Comparison of ENCODE assay signal across 2 cellular contexts in the genomic region with DNA sequence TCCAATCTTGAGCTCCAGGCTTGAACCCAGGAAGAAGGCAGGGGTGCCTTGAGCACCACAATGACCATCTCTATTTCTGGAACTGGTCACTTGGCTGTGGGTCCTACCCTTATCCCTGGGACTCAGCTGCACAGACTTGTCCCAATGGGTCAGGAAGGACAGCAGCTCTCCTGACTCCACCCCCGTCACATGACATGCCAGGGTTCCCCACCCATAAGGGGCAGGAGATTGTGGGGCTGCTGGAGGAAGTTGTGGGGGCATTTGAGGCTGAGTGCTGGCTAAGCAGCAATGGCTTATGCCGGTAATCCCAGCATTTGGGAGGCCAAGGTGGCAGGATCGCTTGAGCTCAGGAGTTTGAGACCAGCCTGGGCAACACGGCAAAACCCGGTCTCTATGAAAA.
TF ChIP-seq lines count a peak whose summit lies in the region.

No MANE protein-coding gene starts in this region.

TF ChIP-seq in SK-N-SH, 30 proteins besides CTCF, POLR2A, EP300 and RAD21:
- no peak for TF ChIP-seq FOXJ3 (CRISPR knock-in tag; IDR thresholded peaks at IDR 0.05)
- TF ChIP-seq CHD2 (IDR thresholded peaks at IDR 0.05; ENCODE audit: low read length, partially characterized antibody): no peak
- TF ChIP-seq, protein P1, sequence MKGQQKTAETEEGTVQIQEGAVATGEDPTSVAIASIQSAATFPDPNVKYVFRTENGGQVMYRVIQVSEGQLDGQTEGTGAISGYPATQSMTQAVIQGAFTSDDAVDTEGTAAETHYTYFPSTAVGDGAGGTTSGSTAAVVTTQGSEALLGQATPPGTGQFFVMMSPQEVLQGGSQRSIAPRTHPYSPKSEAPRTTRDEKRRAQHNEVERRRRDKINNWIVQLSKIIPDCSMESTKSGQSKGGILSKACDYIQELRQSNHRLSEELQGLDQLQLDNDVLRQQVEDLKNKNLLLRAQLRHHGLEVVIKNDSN (IDR thresholded peaks at IDR 0.05; ENCODE audit: borderline replicate concordance, low read depth): peak; percentile 22; the same call in 1 of the 2 replicates
- no peak for TF ChIP-seq NRF1 (IDR thresholded peaks at IDR 0.05; ENCODE audit: low read depth, low read length)
- TF ChIP-seq TAF1 (IDR thresholded peaks at IDR 0.05; ENCODE audit: borderline replicate concordance, low read depth, low read length): no peak
- TF ChIP-seq RCOR1 (IDR thresholded peaks at IDR 0.05; ENCODE audit: low read length): no peak
- TF ChIP-seq FOXM1 (IDR thresholded peaks at IDR 0.05; ENCODE audit: low read depth): no peak
- TF ChIP-seq POLR2AphosphoS5 (IDR thresholded peaks at IDR 0.05; ENCODE audit: low read depth, low read length): no peak

TF ChIP-seq in SK-N-SH treated with all-trans-retinoic acid at 6 μM for 48 hours, 23 proteins besides CTCF, POLR2A, EP300 and RAD21:
- TF ChIP-seq, protein P2, sequence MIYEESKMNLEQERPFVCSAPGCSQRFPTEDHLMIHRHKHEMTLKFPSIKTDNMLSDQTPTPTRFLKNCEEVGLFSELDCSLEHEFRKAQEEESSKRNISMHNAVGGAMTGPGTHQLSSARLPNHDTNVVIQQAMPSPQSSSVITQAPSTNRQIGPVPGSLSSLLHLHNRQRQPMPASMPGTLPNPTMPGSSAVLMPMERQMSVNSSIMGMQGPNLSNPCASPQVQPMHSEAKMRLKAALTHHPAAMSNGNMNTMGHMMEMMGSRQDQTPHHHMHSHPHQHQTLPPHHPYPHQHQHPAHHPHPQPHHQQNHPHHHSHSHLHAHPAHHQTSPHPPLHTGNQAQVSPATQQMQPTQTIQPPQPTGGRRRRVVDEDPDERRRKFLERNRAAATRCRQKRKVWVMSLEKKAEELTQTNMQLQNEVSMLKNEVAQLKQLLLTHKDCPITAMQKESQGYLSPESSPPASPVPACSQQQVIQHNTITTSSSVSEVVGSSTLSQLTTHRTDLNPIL (CRISPR knock-in tag; IDR thresholded peaks at IDR 0.05; ENCODE audit: low read depth): no peak
- TF ChIP-seq CSDC2 (CRISPR knock-in tag; IDR thresholded peaks at IDR 0.05): no peak
- TF ChIP-seq ISL1 (CRISPR knock-in tag; IDR thresholded peaks at IDR 0.05): no peak
- no peak for TF ChIP-seq ARNTL (CRISPR knock-in tag; IDR thresholded peaks at IDR 0.05; ENCODE audit: borderline replicate concordance, low read depth)
- no peak for TF ChIP-seq GLIS3 (CRISPR knock-in tag; IDR thresholded peaks at IDR 0.05)
- TF ChIP-seq OSR1 (CRISPR knock-in tag; IDR thresholded peaks at IDR 0.05): no peak
- no peak for TF ChIP-seq ESRRG (CRISPR knock-in tag; IDR thresholded peaks at IDR 0.05)
- TF ChIP-seq, protein P3, sequence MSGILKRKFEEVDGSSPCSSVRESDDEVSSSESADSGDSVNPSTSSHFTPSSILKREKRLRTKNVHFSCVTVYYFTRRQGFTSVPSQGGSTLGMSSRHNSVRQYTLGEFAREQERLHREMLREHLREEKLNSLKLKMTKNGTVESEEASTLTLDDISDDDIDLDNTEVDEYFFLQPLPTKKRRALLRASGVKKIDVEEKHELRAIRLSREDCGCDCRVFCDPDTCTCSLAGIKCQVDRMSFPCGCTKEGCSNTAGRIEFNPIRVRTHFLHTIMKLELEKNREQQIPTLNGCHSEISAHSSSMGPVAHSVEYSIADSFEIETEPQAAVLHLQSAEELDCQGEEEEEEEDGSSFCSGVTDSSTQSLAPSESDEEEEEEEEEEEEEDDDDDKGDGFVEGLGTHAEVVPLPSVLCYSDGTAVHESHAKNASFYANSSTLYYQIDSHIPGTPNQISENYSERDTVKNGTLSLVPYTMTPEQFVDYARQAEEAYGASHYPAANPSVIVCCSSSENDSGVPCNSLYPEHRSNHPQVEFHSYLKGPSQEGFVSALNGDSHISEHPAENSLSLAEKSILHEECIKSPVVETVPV (CRISPR knock-in tag; IDR thresholded peaks at IDR 0.05): no peak
- TF ChIP-seq, protein P4, sequence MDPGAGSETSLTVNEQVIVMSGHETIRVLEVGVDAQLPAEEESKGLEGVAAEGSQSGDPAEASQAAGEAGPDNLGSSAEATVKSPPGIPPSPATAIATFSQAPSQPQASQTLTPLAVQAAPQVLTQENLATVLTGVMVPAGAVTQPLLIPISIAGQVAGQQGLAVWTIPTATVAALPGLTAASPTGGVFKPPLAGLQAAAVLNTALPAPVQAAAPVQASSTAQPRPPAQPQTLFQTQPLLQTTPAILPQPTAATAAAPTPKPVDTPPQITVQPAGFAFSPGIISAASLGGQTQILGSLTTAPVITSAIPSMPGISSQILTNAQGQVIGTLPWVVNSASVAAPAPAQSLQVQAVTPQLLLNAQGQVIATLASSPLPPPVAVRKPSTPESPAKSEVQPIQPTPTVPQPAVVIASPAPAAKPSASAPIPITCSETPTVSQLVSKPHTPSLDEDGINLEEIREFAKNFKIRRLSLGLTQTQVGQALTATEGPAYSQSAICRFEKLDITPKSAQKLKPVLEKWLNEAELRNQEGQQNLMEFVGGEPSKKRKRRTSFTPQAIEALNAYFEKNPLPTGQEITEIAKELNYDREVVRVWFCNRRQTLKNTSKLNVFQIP (CRISPR knock-in tag; IDR thresholded peaks at IDR 0.05; ENCODE audit: borderline replicate concordance, low read depth): no peak
- no peak for TF ChIP-seq TOX (CRISPR knock-in tag; IDR thresholded peaks at IDR 0.05; ENCODE audit: borderline replicate concordance)
- TF ChIP-seq ZFP30 (CRISPR knock-in tag; IDR thresholded peaks at IDR 0.05): no peak
- TF ChIP-seq BACH2 (CRISPR knock-in tag; IDR thresholded peaks at IDR 0.05; ENCODE audit: borderline replicate concordance): no peak
- no peak for TF ChIP-seq RARB (CRISPR knock-in tag; IDR thresholded peaks at IDR 0.05)
- TF ChIP-seq ZC3H10 (CRISPR knock-in tag; IDR thresholded peaks at IDR 0.05): no peak
- TF ChIP-seq, protein P5, sequence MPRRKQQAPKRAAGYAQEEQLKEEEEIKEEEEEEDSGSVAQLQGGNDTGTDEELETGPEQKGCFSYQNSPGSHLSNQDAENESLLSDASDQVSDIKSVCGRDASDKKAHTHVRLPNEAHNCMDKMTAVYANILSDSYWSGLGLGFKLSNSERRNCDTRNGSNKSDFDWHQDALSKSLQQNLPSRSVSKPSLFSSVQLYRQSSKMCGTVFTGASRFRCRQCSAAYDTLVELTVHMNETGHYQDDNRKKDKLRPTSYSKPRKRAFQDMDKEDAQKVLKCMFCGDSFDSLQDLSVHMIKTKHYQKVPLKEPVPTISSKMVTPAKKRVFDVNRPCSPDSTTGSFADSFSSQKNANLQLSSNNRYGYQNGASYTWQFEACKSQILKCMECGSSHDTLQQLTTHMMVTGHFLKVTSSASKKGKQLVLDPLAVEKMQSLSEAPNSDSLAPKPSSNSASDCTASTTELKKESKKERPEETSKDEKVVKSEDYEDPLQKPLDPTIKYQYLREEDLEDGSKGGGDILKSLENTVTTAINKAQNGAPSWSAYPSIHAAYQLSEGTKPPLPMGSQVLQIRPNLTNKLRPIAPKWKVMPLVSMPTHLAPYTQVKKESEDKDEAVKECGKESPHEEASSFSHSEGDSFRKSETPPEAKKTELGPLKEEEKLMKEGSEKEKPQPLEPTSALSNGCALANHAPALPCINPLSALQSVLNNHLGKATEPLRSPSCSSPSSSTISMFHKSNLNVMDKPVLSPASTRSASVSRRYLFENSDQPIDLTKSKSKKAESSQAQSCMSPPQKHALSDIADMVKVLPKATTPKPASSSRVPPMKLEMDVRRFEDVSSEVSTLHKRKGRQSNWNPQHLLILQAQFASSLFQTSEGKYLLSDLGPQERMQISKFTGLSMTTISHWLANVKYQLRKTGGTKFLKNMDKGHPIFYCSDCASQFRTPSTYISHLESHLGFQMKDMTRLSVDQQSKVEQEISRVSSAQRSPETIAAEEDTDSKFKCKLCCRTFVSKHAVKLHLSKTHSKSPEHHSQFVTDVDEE (CRISPR knock-in tag; IDR thresholded peaks at IDR 0.05): no peak
- no peak for TF ChIP-seq PPARA (CRISPR knock-in tag; IDR thresholded peaks at IDR 0.05; ENCODE audit: borderline replicate concordance)
- no peak for TF ChIP-seq ZNF565 (CRISPR knock-in tag; conservative IDR thresholded peaks at IDR 0.05; ENCODE audit: low read depth)
- no peak for TF ChIP-seq ZFP3 (CRISPR knock-in tag; IDR thresholded peaks at IDR 0.05)
- TF ChIP-seq TCF4 (CRISPR knock-in tag; IDR thresholded peaks at IDR 0.05; ENCODE audit: borderline replicate concordance): no peak
